In the genomic region with DNA sequence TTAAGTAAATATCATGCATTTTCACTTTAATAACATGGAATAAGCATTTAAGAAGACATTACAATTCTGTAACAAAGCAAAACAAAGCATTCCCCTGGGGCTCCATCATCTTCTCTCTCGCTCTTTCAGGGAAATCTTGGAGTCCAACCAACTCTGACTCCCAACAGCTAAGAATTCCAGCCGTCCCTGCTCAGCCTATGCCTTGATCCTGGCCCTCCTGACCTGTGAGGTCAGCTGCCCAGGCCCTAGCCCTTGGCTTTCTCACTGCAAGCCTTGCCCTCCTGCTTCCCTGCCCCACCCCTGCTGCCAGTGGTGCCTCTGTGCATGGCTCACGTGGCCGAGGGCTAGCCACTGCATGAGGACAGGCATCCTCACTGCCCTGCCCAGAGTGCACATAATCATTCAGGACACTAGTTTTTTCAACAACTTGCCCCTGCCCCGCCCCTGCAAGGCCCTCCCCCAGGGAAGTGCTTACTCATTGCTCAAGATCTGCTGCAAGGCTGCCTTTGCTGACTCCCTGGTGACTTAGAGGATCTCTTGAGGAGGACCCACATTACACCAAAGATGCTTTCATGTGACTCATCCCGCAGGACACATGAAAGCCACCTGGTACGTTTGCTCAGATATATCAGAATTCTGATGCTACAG, we compare ENCODE assay signal across 1 cellular context.
A peak's percentile ranks its signal among the peaks of the same experiment; 100 is the strongest.
TF ChIP-seq lines count a peak whose summit lies in the region.

No MANE protein-coding gene starts in this region.

TF ChIP-seq in K562, 482 proteins besides CTCF, POLR2A, EP300 and RAD21 (continued from another document):
- TF ChIP-seq, protein P1, sequence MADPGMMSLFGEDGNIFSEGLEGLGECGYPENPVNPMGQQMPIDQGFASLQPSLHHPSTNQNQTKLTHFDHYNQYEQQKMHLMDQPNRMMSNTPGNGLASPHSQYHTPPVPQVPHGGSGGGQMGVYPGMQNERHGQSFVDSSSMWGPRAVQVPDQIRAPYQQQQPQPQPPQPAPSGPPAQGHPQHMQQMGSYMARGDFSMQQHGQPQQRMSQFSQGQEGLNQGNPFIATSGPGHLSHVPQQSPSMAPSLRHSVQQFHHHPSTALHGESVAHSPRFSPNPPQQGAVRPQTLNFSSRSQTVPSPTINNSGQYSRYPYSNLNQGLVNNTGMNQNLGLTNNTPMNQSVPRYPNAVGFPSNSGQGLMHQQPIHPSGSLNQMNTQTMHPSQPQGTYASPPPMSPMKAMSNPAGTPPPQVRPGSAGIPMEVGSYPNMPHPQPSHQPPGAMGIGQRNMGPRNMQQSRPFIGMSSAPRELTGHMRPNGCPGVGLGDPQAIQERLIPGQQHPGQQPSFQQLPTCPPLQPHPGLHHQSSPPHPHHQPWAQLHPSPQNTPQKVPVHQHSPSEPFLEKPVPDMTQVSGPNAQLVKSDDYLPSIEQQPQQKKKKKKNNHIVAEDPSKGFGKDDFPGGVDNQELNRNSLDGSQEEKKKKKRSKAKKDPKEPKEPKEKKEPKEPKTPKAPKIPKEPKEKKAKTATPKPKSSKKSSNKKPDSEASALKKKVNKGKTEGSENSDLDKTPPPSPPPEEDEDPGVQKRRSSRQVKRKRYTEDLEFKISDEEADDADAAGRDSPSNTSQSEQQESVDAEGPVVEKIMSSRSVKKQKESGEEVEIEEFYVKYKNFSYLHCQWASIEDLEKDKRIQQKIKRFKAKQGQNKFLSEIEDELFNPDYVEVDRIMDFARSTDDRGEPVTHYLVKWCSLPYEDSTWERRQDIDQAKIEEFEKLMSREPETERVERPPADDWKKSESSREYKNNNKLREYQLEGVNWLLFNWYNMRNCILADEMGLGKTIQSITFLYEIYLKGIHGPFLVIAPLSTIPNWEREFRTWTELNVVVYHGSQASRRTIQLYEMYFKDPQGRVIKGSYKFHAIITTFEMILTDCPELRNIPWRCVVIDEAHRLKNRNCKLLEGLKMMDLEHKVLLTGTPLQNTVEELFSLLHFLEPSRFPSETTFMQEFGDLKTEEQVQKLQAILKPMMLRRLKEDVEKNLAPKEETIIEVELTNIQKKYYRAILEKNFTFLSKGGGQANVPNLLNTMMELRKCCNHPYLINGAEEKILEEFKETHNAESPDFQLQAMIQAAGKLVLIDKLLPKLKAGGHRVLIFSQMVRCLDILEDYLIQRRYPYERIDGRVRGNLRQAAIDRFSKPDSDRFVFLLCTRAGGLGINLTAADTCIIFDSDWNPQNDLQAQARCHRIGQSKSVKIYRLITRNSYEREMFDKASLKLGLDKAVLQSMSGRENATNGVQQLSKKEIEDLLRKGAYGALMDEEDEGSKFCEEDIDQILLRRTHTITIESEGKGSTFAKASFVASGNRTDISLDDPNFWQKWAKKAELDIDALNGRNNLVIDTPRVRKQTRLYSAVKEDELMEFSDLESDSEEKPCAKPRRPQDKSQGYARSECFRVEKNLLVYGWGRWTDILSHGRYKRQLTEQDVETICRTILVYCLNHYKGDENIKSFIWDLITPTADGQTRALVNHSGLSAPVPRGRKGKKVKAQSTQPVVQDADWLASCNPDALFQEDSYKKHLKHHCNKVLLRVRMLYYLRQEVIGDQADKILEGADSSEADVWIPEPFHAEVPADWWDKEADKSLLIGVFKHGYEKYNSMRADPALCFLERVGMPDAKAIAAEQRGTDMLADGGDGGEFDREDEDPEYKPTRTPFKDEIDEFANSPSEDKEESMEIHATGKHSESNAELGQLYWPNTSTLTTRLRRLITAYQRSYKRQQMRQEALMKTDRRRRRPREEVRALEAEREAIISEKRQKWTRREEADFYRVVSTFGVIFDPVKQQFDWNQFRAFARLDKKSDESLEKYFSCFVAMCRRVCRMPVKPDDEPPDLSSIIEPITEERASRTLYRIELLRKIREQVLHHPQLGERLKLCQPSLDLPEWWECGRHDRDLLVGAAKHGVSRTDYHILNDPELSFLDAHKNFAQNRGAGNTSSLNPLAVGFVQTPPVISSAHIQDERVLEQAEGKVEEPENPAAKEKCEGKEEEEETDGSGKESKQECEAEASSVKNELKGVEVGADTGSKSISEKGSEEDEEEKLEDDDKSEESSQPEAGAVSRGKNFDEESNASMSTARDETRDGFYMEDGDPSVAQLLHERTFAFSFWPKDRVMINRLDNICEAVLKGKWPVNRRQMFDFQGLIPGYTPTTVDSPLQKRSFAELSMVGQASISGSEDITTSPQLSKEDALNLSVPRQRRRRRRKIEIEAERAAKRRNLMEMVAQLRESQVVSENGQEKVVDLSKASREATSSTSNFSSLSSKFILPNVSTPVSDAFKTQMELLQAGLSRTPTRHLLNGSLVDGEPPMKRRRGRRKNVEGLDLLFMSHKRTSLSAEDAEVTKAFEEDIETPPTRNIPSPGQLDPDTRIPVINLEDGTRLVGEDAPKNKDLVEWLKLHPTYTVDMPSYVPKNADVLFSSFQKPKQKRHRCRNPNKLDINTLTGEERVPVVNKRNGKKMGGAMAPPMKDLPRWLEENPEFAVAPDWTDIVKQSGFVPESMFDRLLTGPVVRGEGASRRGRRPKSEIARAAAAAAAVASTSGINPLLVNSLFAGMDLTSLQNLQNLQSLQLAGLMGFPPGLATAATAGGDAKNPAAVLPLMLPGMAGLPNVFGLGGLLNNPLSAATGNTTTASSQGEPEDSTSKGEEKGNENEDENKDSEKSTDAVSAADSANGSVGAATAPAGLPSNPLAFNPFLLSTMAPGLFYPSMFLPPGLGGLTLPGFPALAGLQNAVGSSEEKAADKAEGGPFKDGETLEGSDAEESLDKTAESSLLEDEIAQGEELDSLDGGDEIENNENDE (IDR thresholded peaks at IDR 0.05; ENCODE audit: low read depth, low read length): no peak
- peak in 1 of 2 experiments; percentile 51; a peak in 1 of 4 replicates for TF ChIP-seq TRIM24 (IDR thresholded peaks at IDR 0.05)
- TF ChIP-seq RFX5 (IDR thresholded peaks at IDR 0.05; ENCODE audit: low read depth, low read length): no peak
- no peak for TF ChIP-seq MCM2 (IDR thresholded peaks at IDR 0.05; ENCODE audit: low read depth)
- no peak for TF ChIP-seq TEAD4 (IDR thresholded peaks at IDR 0.05; ENCODE audit: low read length)
- no peak for TF ChIP-seq TEAD4 (CRISPR knock-in tag; IDR thresholded peaks at IDR 0.05; ENCODE audit: borderline replicate concordance)
- peak; percentile 85 for TF ChIP-seq NFE2 (IDR thresholded peaks at IDR 0.05; ENCODE audit: low read depth)
- TF ChIP-seq ZNF140 (CRISPR knock-in tag; IDR thresholded peaks at IDR 0.05): no peak
- TF ChIP-seq, protein P2, sequence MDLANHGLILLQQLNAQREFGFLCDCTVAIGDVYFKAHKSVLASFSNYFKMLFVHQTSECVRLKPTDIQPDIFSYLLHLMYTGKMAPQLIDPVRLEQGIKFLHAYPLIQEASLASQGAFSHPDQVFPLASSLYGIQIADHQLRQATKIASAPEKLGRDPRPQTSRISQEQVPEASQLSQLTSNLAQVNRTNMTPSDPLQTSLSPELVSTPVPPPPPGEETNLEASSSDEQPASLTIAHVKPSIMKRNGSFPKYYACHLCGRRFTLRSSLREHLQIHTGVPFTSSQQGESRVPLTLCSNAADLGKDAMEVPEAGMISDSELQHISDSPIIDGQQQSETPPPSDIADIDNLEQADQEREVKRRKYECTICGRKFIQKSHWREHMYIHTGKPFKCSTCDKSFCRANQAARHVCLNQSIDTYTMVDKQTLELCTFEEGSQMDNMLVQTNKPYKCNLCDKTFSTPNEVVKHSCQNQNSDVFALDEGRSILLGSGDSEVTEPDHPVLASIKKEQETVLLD (IDR thresholded peaks at IDR 0.05): no peak
- no peak for TF ChIP-seq SMAD3 (CRISPR knock-in tag; conservative IDR thresholded peaks at IDR 0.05)
- no peak for TF ChIP-seq ZNF696 (CRISPR knock-in tag; conservative IDR thresholded peaks at IDR 0.05)
- no peak for TF ChIP-seq THRB (CRISPR knock-in tag; conservative IDR thresholded peaks at IDR 0.05)
- no peak for TF ChIP-seq BDP1 (IDR thresholded peaks at IDR 0.05; ENCODE audit: insufficient read depth, insufficient read length)
- TF ChIP-seq MAFK (IDR thresholded peaks at IDR 0.05; ENCODE audit: low read length): peak; percentile 58; the same call in 1 of the 2 replicates
- no peak for TF ChIP-seq SRSF1 (IDR thresholded peaks at IDR 0.05; ENCODE audit: low read depth, low read length)
- no peak for TF ChIP-seq ZNF586 (CRISPR knock-in tag; conservative IDR thresholded peaks at IDR 0.05)
- no peak for TF ChIP-seq SIN3A (IDR thresholded peaks at IDR 0.05; ENCODE audit: borderline replicate concordance in 2 of 2, control insufficient read depth in 1 of 2, low read depth in 2 of 2, low read length in 2 of 2)
- TF ChIP-seq UBTF (IDR thresholded peaks at IDR 0.05; ENCODE audit: borderline replicate concordance in 1 of 2, low read depth in 2 of 2, low read length in 2 of 2): no peak
- no peak for TF ChIP-seq PURB (CRISPR knock-in tag; IDR thresholded peaks at IDR 0.05; ENCODE audit: low read depth)
- TF ChIP-seq C11orf30 (IDR thresholded peaks at IDR 0.05; ENCODE audit: low read depth): peak; percentile 89
- peak; percentile 58; the same call in 1 of the 2 replicates for TF ChIP-seq JUND (IDR thresholded peaks at IDR 0.05; ENCODE audit: borderline replicate concordance, low read depth, low read length)
- peak; percentile 27; the same call in 1 of the 3 replicates for TF ChIP-seq JUND (tag; IDR thresholded peaks at IDR 0.05; ENCODE audit: borderline replicate concordance, low read depth, low read length)
- no peak for TF ChIP-seq PBX2 (CRISPR knock-in tag; IDR thresholded peaks at IDR 0.05; ENCODE audit: low read depth)
- TF ChIP-seq PBX2 (tag; conservative IDR thresholded peaks at IDR 0.05; ENCODE audit: low read depth): no peak
- 0 out of 2 replicates have a peak, but pooled peaks have one; percentile 15 for TF ChIP-seq SUPT5H (IDR thresholded peaks at IDR 0.05)
- no peak for TF ChIP-seq HIVEP1 (CRISPR knock-in tag; IDR thresholded peaks at IDR 0.05)
- TF ChIP-seq RFX1 (IDR thresholded peaks at IDR 0.05): no peak
- TF ChIP-seq XRCC5 (IDR thresholded peaks at IDR 0.05; ENCODE audit: low read depth, low read length): no peak
- TF ChIP-seq ZNF780A (CRISPR knock-in tag; IDR thresholded peaks at IDR 0.05): no peak
- TF ChIP-seq ZNF316 (IDR thresholded peaks at IDR 0.05): peak; percentile 91
- TF ChIP-seq MAFF (IDR thresholded peaks at IDR 0.05; ENCODE audit: low read length): peak; percentile 47
